In genomic region chr13:27425918-27426630, GRCh38 we compare ENCODE assay signal across 1 cellular context.
A peak's percentile ranks its signal among the peaks of the same experiment; 100 is the strongest.
TF ChIP-seq lines count a peak whose summit lies in the region.

No MANE protein-coding gene starts in this region.

TF ChIP-seq in K562, 482 proteins besides CTCF, POLR2A, EP300 and RAD21 (continued from another document and continues in another):
- TF ChIP-seq, protein P1, sequence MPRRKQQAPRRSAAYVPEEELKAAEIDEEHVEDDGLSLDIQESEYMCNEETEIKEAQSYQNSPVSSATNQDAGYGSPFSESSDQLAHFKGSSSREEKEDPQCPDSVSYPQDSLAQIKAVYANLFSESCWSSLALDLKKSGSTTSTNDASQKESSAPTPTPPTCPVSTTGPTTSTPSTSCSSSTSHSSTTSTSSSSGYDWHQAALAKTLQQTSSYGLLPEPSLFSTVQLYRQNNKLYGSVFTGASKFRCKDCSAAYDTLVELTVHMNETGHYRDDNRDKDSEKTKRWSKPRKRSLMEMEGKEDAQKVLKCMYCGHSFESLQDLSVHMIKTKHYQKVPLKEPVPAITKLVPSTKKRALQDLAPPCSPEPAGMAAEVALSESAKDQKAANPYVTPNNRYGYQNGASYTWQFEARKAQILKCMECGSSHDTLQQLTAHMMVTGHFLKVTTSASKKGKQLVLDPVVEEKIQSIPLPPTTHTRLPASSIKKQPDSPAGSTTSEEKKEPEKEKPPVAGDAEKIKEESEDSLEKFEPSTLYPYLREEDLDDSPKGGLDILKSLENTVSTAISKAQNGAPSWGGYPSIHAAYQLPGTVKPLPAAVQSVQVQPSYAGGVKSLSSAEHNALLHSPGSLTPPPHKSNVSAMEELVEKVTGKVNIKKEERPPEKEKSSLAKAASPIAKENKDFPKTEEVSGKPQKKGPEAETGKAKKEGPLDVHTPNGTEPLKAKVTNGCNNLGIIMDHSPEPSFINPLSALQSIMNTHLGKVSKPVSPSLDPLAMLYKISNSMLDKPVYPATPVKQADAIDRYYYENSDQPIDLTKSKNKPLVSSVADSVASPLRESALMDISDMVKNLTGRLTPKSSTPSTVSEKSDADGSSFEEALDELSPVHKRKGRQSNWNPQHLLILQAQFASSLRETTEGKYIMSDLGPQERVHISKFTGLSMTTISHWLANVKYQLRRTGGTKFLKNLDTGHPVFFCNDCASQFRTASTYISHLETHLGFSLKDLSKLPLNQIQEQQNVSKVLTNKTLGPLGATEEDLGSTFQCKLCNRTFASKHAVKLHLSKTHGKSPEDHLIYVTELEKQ (CRISPR knock-in tag; IDR thresholded peaks at IDR 0.05) = no peak
- TF ChIP-seq, protein P2, sequence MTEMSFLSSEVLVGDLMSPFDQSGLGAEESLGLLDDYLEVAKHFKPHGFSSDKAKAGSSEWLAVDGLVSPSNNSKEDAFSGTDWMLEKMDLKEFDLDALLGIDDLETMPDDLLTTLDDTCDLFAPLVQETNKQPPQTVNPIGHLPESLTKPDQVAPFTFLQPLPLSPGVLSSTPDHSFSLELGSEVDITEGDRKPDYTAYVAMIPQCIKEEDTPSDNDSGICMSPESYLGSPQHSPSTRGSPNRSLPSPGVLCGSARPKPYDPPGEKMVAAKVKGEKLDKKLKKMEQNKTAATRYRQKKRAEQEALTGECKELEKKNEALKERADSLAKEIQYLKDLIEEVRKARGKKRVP (CRISPR knock-in tag; IDR thresholded peaks at IDR 0.05) = no peak
- TF ChIP-seq, protein P3, sequence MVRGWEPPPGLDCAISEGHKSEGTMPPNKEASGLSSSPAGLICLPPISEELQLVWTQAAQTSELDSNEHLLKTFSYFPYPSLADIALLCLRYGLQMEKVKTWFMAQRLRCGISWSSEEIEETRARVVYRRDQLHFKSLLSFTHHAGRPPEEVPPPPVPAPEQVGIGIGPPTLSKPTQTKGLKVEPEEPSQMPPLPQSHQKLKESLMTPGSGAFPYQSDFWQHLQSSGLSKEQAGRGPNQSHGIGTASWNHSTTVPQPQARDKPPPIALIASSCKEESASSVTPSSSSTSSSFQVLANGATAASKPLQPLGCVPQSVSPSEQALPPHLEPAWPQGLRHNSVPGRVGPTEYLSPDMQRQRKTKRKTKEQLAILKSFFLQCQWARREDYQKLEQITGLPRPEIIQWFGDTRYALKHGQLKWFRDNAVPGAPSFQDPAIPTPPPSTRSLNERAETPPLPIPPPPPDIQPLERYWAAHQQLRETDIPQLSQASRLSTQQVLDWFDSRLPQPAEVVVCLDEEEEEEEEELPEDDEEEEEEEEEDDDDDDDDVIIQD (CRISPR knock-in tag; IDR thresholded peaks at IDR 0.05) = no peak
- TF ChIP-seq, protein P4, sequence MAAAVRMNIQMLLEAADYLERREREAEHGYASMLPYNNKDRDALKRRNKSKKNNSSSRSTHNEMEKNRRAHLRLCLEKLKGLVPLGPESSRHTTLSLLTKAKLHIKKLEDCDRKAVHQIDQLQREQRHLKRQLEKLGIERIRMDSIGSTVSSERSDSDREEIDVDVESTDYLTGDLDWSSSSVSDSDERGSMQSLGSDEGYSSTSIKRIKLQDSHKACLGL (CRISPR knock-in tag; IDR thresholded peaks at IDR 0.05; ENCODE audit: borderline replicate concordance, poor library complexity, severe bottlenecking) = no peak
- TF ChIP-seq, protein P5, sequence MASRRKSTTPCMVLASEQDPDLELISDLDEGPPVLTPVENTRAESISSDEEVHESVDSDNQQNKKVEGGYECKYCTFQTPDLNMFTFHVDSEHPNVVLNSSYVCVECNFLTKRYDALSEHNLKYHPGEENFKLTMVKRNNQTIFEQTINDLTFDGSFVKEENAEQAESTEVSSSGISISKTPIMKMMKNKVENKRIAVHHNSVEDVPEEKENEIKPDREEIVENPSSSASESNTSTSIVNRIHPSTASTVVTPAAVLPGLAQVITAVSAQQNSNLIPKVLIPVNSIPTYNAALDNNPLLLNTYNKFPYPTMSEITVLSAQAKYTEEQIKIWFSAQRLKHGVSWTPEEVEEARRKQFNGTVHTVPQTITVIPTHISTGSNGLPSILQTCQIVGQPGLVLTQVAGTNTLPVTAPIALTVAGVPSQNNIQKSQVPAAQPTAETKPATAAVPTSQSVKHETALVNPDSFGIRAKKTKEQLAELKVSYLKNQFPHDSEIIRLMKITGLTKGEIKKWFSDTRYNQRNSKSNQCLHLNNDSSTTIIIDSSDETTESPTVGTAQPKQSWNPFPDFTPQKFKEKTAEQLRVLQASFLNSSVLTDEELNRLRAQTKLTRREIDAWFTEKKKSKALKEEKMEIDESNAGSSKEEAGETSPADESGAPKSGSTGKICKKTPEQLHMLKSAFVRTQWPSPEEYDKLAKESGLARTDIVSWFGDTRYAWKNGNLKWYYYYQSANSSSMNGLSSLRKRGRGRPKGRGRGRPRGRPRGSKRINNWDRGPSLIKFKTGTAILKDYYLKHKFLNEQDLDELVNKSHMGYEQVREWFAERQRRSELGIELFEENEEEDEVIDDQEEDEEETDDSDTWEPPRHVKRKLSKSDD (conservative IDR thresholded peaks at IDR 0.05; ENCODE audit: low read length) = no peak
- TF ChIP-seq MEF2D (tag; conservative IDR thresholded peaks at IDR 0.05; ENCODE audit: low read depth) (no peak), MAX (CRISPR knock-in tag; IDR thresholded peaks at IDR 0.05) (no peak), SIRT6 (IDR thresholded peaks at IDR 0.05; ENCODE audit: low read depth, low read length) (no peak), KDM5B (IDR thresholded peaks at IDR 0.05; ENCODE audit: insufficient replicate concordance, low read depth, low read length) (peak; percentile 2), HDAC2 (IDR thresholded peaks at IDR 0.05) (peak; percentile 84; the same call in 1 of the 2 replicates), NFATC3 (IDR thresholded peaks at IDR 0.05) (no peak), SNIP1 (IDR thresholded peaks at IDR 0.05; ENCODE audit: low read depth) (no peak), HNRNPLL (IDR thresholded peaks at IDR 0.05; ENCODE audit: low read depth, low read length, poor library complexity, severe bottlenecking) (no peak), CHAMP1 (IDR thresholded peaks at IDR 0.05) (no peak), CHD1 (IDR thresholded peaks at IDR 0.05; ENCODE audit: low read length) (no peak), STAT5B (CRISPR knock-in tag; IDR thresholded peaks at IDR 0.05) (no peak), PTTG1 (tag; IDR thresholded peaks at IDR 0.05; ENCODE audit: low read depth) (no peak), ARNT (IDR thresholded peaks at IDR 0.05) (0 out of 4 replicates have a peak, but pooled peaks of 1 of the 2 experiments have one; percentile 47), PCBP2 (IDR thresholded peaks at IDR 0.05; ENCODE audit: low read depth, low read length, poor library complexity, severe bottlenecking) (no peak), SP1 (CRISPR knock-in tag; IDR thresholded peaks at IDR 0.05) (no peak), ZNF175 (CRISPR knock-in tag; IDR thresholded peaks at IDR 0.05; ENCODE audit: low read depth) (no peak), CBX1 (IDR thresholded peaks at IDR 0.05; ENCODE audit: low read depth) (no peak), PHF20 (IDR thresholded peaks at IDR 0.05; ENCODE audit: partially characterized antibody) (no peak), EGR1 (conservative IDR thresholded peaks at IDR 0.05) (no peak), E2F8 (IDR thresholded peaks at IDR 0.05; ENCODE audit: low read depth, partially characterized antibody) (no peak), ZKSCAN1 (IDR thresholded peaks at IDR 0.05; ENCODE audit: low read depth, low read length) (no peak), ZNF561 (CRISPR knock-in tag; conservative IDR thresholded peaks at IDR 0.05) (no peak), ZBTB1 (CRISPR knock-in tag; IDR thresholded peaks at IDR 0.05; ENCODE audit: borderline replicate concordance, low read depth) (no peak), E2F6 (IDR thresholded peaks at IDR 0.05; ENCODE audit: borderline replicate concordance in 1 of 2, extremely low read depth in 1 of 2, insufficient read depth in 1 of 2, insufficient read length in 1 of 2, low read depth in 1 of 2, low read length in 1 of 2, poor library complexity in 1 of 2, severe bottlenecking in 1 of 2) (peak in 1 of 2 experiments; percentile 34), BRF1 (IDR thresholded peaks at IDR 0.05; ENCODE audit: borderline replicate concordance, extremely low read depth, insufficient read length) (no peak)
- TF ChIP-seq, protein P6, sequence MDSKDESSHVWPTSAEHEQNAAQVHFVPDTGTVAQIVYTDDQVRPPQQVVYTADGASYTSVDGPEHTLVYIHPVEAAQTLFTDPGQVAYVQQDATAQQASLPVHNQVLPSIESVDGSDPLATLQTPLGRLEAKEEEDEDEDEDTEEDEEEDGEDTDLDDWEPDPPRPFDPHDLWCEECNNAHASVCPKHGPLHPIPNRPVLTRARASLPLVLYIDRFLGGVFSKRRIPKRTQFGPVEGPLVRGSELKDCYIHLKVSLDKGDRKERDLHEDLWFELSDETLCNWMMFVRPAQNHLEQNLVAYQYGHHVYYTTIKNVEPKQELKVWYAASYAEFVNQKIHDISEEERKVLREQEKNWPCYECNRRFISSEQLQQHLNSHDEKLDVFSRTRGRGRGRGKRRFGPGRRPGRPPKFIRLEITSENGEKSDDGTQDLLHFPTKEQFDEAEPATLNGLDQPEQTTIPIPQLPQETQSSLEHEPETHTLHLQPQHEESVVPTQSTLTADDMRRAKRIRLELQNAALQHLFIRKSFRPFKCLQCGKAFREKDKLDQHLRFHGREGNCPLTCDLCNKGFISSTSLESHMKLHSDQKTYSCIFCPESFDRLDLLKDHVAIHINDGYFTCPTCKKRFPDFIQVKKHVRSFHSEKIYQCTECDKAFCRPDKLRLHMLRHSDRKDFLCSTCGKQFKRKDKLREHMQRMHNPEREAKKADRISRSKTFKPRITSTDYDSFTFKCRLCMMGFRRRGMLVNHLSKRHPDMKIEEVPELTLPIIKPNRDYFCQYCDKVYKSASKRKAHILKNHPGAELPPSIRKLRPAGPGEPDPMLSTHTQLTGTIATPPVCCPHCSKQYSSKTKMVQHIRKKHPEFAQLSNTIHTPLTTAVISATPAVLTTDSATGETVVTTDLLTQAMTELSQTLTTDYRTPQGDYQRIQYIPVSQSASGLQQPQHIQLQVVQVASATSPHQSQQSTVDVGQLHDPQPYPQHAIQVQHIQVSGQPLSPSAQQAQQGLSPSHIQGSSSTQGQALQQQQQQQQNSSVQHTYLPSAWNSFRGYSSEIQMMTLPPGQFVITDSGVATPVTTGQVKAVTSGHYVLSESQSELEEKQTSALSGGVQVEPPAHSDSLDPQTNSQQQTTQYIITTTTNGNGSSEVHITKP (IDR thresholded peaks at IDR 0.05; ENCODE audit: partially characterized antibody) = peak; percentile 17
- TF ChIP-seq, protein P7, sequence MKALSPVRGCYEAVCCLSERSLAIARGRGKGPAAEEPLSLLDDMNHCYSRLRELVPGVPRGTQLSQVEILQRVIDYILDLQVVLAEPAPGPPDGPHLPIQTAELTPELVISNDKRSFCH (CRISPR knock-in tag; IDR thresholded peaks at IDR 0.05) = no peak
- TF ChIP-seq, protein P7 (tag; IDR thresholded peaks at IDR 0.05) = no peak
- TF ChIP-seq, protein P8, sequence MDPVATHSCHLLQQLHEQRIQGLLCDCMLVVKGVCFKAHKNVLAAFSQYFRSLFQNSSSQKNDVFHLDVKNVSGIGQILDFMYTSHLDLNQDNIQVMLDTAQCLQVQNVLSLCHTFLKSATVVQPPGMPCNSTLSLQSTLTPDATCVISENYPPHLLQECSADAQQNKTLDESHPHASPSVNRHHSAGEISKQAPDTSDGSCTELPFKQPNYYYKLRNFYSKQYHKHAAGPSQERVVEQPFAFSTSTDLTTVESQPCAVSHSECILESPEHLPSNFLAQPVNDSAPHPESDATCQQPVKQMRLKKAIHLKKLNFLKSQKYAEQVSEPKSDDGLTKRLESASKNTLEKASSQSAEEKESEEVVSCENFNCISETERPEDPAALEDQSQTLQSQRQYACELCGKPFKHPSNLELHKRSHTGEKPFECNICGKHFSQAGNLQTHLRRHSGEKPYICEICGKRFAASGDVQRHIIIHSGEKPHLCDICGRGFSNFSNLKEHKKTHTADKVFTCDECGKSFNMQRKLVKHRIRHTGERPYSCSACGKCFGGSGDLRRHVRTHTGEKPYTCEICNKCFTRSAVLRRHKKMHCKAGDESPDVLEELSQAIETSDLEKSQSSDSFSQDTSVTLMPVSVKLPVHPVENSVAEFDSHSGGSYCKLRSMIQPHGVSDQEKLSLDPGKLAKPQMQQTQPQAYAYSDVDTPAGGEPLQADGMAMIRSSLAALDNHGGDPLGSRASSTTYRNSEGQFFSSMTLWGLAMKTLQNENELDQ (CRISPR knock-in tag; IDR thresholded peaks at IDR 0.05; ENCODE audit: borderline replicate concordance) = no peak
